26 cellular contexts compared by ENCODE assay signal in genomic region chr2:66925128-66925527, GRCh38.
DNase-seq lines count a peak whose midpoint lies in the region; ATAC-seq, FAIRE-seq and TF ChIP-seq lines count a peak whose summit lies in the region.
"Had no signal": no experiment of that assay in that cellular context is flagged by ENCODE, and none has a peak within 500 bp of the region (broad histone marks: within the 10 kb centered on the region; RNA-seq: fewer than 3 reads in every experiment).

No MANE protein-coding gene starts in this region.

- H3K9me3 Mint-ChIP-seq in HFFc6 (no peaks in the 10 kb centered on the region), astrocyte (ENCODE audit: unreplicated experiment) (no peaks in the 10 kb centered on the region)
- H3K9me3 Mint-ChIP-seq: endodermal cell; T-helper 2 cell treated with Interferon-gamma antibody and Interleukin-4, amounts not matched to agents 5 μg/mL and 100 μg/mL, for 36 hours had no signal

- no peaks in the 10 kb centered on the region for H3K79me2 ChIP-seq in astrocyte (ENCODE audit: insufficient read depth, low read length)

- no peaks in the 10 kb centered on the region for H3K9me3 ChIP-seq in astrocyte (ENCODE audit: insufficient read depth, low read depth, low read length)
- no peaks in the 10 kb centered on the region for H3K9me3 ChIP-seq in left ventricle myocardium inferior (replicated peaks)
- H3K9me3 ChIP-seq: A549, gastrocnemius medialis, SJSA1, transverse colon had no signal

- no peaks in the 10 kb centered on the region for H4K20me1 ChIP-seq in astrocyte (ENCODE audit: insufficient read depth, low read length)

- no peak for ATAC-seq in left lobe of liver
- ATAC-seq: A549; gastrocnemius medialis; right cardiac atrium; stimulated activated naive CD8-positive, alpha-beta T cell treated with anti-CD3 and anti-CD28 coated beads, Interleukin-15, Interleukin-2, amounts not matched to agents 100 U/mL and 50 U/mL, for 24 hours had no signal

- H3K36me3 ChIP-seq in astrocyte (ENCODE audit: insufficient read depth, low read length), result no peaks in the 10 kb centered on the region
- H3K36me3 ChIP-seq in left ventricle myocardium inferior, result no peaks in the 10 kb centered on the region
- H3K36me3 ChIP-seq: gastrocnemius medialis, SJSA1, transverse colon had no signal

- H3K4me1 Mint-ChIP-seq in HFFc6 (ENCODE audit: low read depth) (peaks cover 36% of the 10 kb centered on the region), astrocyte (ENCODE audit: low read depth, unreplicated experiment) (peaks cover 13% of the 10 kb centered on the region)
- H3K4me1 Mint-ChIP-seq: activated naive CD8-positive, alpha-beta T cell treated with anti-CD3 and anti-CD28 coated beads, Interleukin-2, amount 10 ng/mL, durations not matched to agents 7 days and 5 days; CD4-positive, CD25-positive, alpha-beta regulatory T cell; endodermal cell had no signal

- no peak overlapping the region for H3K4me2 ChIP-seq in astrocyte (ENCODE audit: low read length)
- H3K4me2 ChIP-seq: A549 had no signal

- no peak overlapping the region for H3K27ac ChIP-seq in astrocyte (ENCODE audit: low read depth, low read length)
- H3K27ac ChIP-seq in left ventricle myocardium inferior (replicated peaks), result no peak overlapping the region
- H3K27ac ChIP-seq: A549, gastrocnemius medialis, SJSA1, transverse colon had no signal

- H3K4me1 ChIP-seq in astrocyte (ENCODE audit: insufficient read depth, low read length) (peaks cover 4% of the 10 kb centered on the region), left ventricle myocardium inferior (peaks cover 6% of the 10 kb centered on the region)
- H3K4me1 ChIP-seq: A549, gastrocnemius medialis, SJSA1 had no signal

- H3K9ac ChIP-seq in astrocyte (ENCODE audit: low read length), result no peak overlapping the region

- no peak overlapping the region for H3K4me3 ChIP-seq in astrocyte (ENCODE audit: insufficient read depth, low read depth, low read length)
- H3K4me3 ChIP-seq in foreskin fibroblast (ENCODE audit: low read depth in 1 of 2, low read length in 2 of 2), result no peak overlapping the region
- no peak overlapping the region for H3K4me3 ChIP-seq in left ventricle myocardium inferior
- H3K4me3 ChIP-seq: A549, gastrocnemius medialis, SJSA1, transverse colon had no signal

- intact Hi-C loops in left ventricle myocardium inferior (cut with micrococcal nuclease), result no loop called here

- H3K27ac Mint-ChIP-seq in HFFc6 (no peak overlapping the region), astrocyte (ENCODE audit: unreplicated experiment) (no peak overlapping the region)
- H3K27ac Mint-ChIP-seq: activated naive CD8-positive, alpha-beta T cell treated with anti-CD3 and anti-CD28 coated beads, Interleukin-2, amount 10 ng/mL, durations not matched to agents 7 days and 5 days; CD4-positive, CD25-positive, alpha-beta regulatory T cell; endodermal cell; T-helper 2 cell treated with Interferon-gamma antibody and Interleukin-4, amounts not matched to agents 5 μg/mL and 100 μg/mL, for 36 hours had no signal

- H3K36me3 Mint-ChIP-seq in HFFc6 (ENCODE audit: low read depth) (no peaks in the 10 kb centered on the region), astrocyte (ENCODE audit: low read depth, unreplicated experiment) (no peaks in the 10 kb centered on the region)
- H3K36me3 Mint-ChIP-seq: activated naive CD8-positive, alpha-beta T cell treated with anti-CD3 and anti-CD28 coated beads, Interleukin-2, amount 10 ng/mL, durations not matched to agents 7 days and 5 days; CD4-positive, CD25-positive, alpha-beta regulatory T cell had no signal

- FAIRE-seq in astrocyte (lab: Jason Lieb, UNC), result peak; percentile 66
- FAIRE-seq: A549 had no signal

- TF ChIP-seq CTCF in HFFc6 (IDR thresholded peaks at IDR 0.05) (no peak), astrocyte (IDR thresholded peaks at IDR 0.05; ENCODE audit: insufficient read depth, low read depth, low read length) (no peak), foreskin fibroblast (IDR thresholded peaks at IDR 0.05; ENCODE audit: low read depth, low read length) (no peak), left ventricle myocardium inferior (IDR thresholded peaks at IDR 0.05; ENCODE audit: borderline replicate concordance) (no peak)

- DNase-seq in AG08395 (ENCODE audit: low spot score) (peak; percentile 39), HFFc6 (peak; percentile 57), astrocyte (ENCODE audit: low read depth) (peak; percentile 66), foreskin fibroblast (peak; percentile 9 to 24), SIG-M5 (lab: John Stamatoyannopoulos, UW) (no peak), NCI-H146 (lab: John Stamatoyannopoulos, UW) (no peak), left ventricle myocardium inferior (no peak), left lobe of liver (ENCODE audit: low spot score) (no peak)
- DNase-seq: activated CD4-positive, CD25-positive, alpha-beta regulatory T cell; activated CD8-positive, alpha-beta memory T cell treated with anti-CD3 and anti-CD28 coated beads for 24 hours; activated naive CD8-positive, alpha-beta T cell treated with anti-CD3 and anti-CD28 coated beads, Interleukin-2, amount 10 ng/mL, durations not matched to agents 7 days and 5 days; CD4-positive, CD25-positive, alpha-beta regulatory T cell; DMS79; endodermal cell; gastrocnemius medialis; H7; NCI-H1092 treated with DMSO at 0.1 percent for 48 hours; NCI-H2107; NCI-H526 treated with DMSO at 0.1 percent for 48 hours; occipital lobe; right cardiac atrium; stimulated activated naive CD8-positive, alpha-beta T cell treated with anti-CD3 and anti-CD28 coated beads, Interleukin-15, Interleukin-2, amounts not matched to agents 100 U/mL and 50 U/mL, for 24 hours; transverse colon had no signal

- H3K4me3 Mint-ChIP-seq in HFFc6, result no peak overlapping the region
- no peak overlapping the region for H3K4me3 Mint-ChIP-seq in astrocyte (ENCODE audit: unreplicated experiment)
- H3K4me3 Mint-ChIP-seq: activated naive CD8-positive, alpha-beta T cell treated with anti-CD3 and anti-CD28 coated beads, Interleukin-2, amount 10 ng/mL, durations not matched to agents 7 days and 5 days; CD4-positive, CD25-positive, alpha-beta regulatory T cell; endodermal cell; T-helper 2 cell treated with Interferon-gamma antibody and Interleukin-4, amounts not matched to agents 5 μg/mL and 100 μg/mL, for 36 hours had no signal

- H3K27me3 ChIP-seq in astrocyte (ENCODE audit: insufficient read depth, low read length) (no peaks in the 10 kb centered on the region), left ventricle myocardium inferior (ENCODE audit: low read depth) (no peaks in the 10 kb centered on the region)
- H3K27me3 ChIP-seq: gastrocnemius medialis, SJSA1, transverse colon had no signal

- H2AFZ ChIP-seq in astrocyte (ENCODE audit: low read depth, low read length), result no peak overlapping the region

- H3K27me3 Mint-ChIP-seq in HFFc6 (ENCODE audit: insufficient read depth), result no peaks in the 10 kb centered on the region
- peaks cover 3% of the 10 kb centered on the region for H3K27me3 Mint-ChIP-seq in astrocyte (ENCODE audit: low read depth, unreplicated experiment)
- H3K27me3 Mint-ChIP-seq: activated naive CD8-positive, alpha-beta T cell treated with anti-CD3 and anti-CD28 coated beads, Interleukin-2, amount 10 ng/mL, durations not matched to agents 7 days and 5 days; CD4-positive, CD25-positive, alpha-beta regulatory T cell had no signal

Comparison
In these comparisons a context has a peak if more than half of its experiments do, and no peak if none do; other contexts are left out.
1. DNase-seq: peak in AG08395 (single experiment), HFFc6 (single experiment), astrocyte (single experiment) and foreskin fibroblast (2 of 2); none in SIG-M5 (single experiment), NCI-H146 (single experiment), left ventricle myocardium inferior (single experiment) and left lobe of liver (single experiment).